ENCODE assay signal across 15 cellular contexts in the genomic region with DNA sequence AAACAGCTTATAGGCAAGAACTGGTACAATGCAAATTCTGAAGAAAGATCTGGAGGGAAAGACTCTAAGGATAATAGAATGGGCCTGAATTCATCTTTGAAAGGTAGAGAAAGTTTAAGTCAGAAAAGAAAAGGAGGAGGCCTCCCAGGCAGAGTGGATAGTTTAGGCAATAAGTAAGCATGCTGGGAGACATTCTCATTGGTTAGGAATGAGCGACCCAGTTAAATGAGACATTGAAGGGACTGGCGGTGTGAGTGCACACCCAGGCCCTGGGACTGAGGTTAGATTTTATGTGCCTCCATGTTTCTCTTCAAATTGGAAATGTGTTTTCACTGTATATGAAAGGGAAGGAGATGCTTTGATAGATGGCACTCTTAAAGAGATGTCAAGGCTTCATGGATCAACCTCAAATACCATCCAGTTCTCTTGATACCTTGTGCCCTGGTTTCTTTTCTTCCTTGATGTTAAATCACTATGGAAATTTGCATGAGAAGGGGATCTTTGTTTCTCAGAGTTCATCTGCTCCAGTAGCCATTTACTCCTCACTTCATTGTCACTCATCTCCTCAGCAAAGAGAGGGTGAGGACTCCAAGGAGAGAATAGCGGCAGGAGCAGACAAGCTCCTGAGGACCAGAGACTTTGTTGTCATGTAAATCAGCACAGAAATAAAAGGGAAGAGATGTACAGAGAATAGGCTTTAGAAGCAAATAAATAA.
"Had no signal": no experiment of that assay in that cellular context is flagged by ENCODE, and none has a peak within 500 bp of the region (broad histone marks: within the 10 kb centered on the region; RNA-seq: fewer than 3 reads in every experiment).

No MANE protein-coding gene starts in this region.

- H3K9me3 ChIP-seq: ascending aorta, gastrocnemius medialis, stomach, thyroid gland, uterus had no signal

- H3K4me1 ChIP-seq: ascending aorta, gastrocnemius medialis, stomach, uterus had no signal

- DNase-seq: activated CD4-positive, alpha-beta T cell treated with anti-CD3 and anti-CD28 coated beads for 48 hours; activated CD8-positive, alpha-beta memory T cell treated with anti-CD3 and anti-CD28 coated beads, Interleukin-2, amount 50 U/mL, for 48 hours; activated CD8-positive, alpha-beta T cell treated with anti-CD3 and anti-CD28 coated beads, Interleukin-2, amount 10 ng/mL, durations not matched to agents 7 days and 5 days; caudate nucleus; erythroblast; gastrocnemius medialis; kidney; left ventricle myocardium superior; mesendoderm; stimulated activated CD4-positive, alpha-beta T cell treated with anti-CD3 and anti-CD28 coated beads, Interleukin-4, amount 100 ng/mL, for 4 hours; stomach; T1000; thyroid gland; uterus had no signal

- H3K36me3 ChIP-seq: ascending aorta, gastrocnemius medialis, stomach, thyroid gland, uterus had no signal

- ATAC-seq: activated CD8-positive, alpha-beta T cell treated with anti-CD3 and anti-CD28 coated beads, Interleukin-2, amount 10 ng/mL, durations not matched to agents 7 days and 5 days; gastrocnemius medialis; left ventricle myocardium superior had no signal

- H3K27ac ChIP-seq: ascending aorta, gastrocnemius medialis, stomach, uterus had no signal

- H3K27ac Mint-ChIP-seq: activated CD8-positive, alpha-beta T cell treated with anti-CD3 and anti-CD28 coated beads, Interleukin-2, amount 10 ng/mL, durations not matched to agents 7 days and 5 days had no signal

- FAIRE-seq: kidney had no signal

- H3K27me3 ChIP-seq: ascending aorta, gastrocnemius medialis, stomach, thyroid gland, uterus had no signal

- H3K4me3 ChIP-seq: ascending aorta, gastrocnemius medialis, stomach, thyroid gland, uterus had no signal

- H3K4me3 Mint-ChIP-seq: activated CD8-positive, alpha-beta T cell treated with anti-CD3 and anti-CD28 coated beads, Interleukin-2, amount 10 ng/mL, durations not matched to agents 7 days and 5 days had no signal
